In genomic region chr1:10901091-10901893, GRCh38 we compare ENCODE assay signal across 1 cellular context.
TF ChIP-seq lines count a peak whose summit lies in the region.

No MANE protein-coding gene starts in this region.

TF ChIP-seq in HEK293, 187 proteins besides CTCF, POLR2A, EP300 and RAD21 (continued from another document):
- TF ChIP-seq PATZ1 (tag by site-specific recombination; IDR thresholded peaks at IDR 0.05) (peak; percentile 58), ZBTB11 (tag by site-specific recombination; conservative IDR thresholded peaks at IDR 0.05; ENCODE audit: low read depth) (no peak), FEZF1 (tag by site-specific recombination; IDR thresholded peaks at IDR 0.05) (no peak), SETDB1 (IDR thresholded peaks at IDR 0.05; ENCODE audit: insufficient read length, low read length) (no peak), ZNF214 (tag by site-specific recombination; IDR thresholded peaks at IDR 0.05; ENCODE audit: borderline replicate concordance) (no peak), ZNF10 (tag by site-specific recombination; IDR thresholded peaks at IDR 0.05) (no peak), HIC1 (tag by site-specific recombination; IDR thresholded peaks at IDR 0.05) (peak; percentile 80; the same call in 1 of the 2 replicates), ZNF335 (tag by site-specific recombination; conservative IDR thresholded peaks at IDR 0.05) (peak; percentile 57), ZIC2 (tag by site-specific recombination; IDR thresholded peaks at IDR 0.05) (peak; percentile 89), KLF17 (tag by site-specific recombination; IDR thresholded peaks at IDR 0.05) (peak; percentile 20; the same call in 1 of the 2 replicates), ZNF354C (tag by site-specific recombination; IDR thresholded peaks at IDR 0.05; ENCODE audit: borderline replicate concordance, low read depth) (no peak), WT1 (tag by site-specific recombination; IDR thresholded peaks at IDR 0.05) (no peak), GLIS1 (tag by site-specific recombination; IDR thresholded peaks at IDR 0.05) (peak; percentile 67), KLF1 (tag by site-specific recombination; IDR thresholded peaks at IDR 0.05) (0 out of 2 replicates have a peak, but pooled peaks have one; percentile 42), SP7 (tag by site-specific recombination; IDR thresholded peaks at IDR 0.05) (peak; percentile 88), IKZF3 (tag by site-specific recombination; IDR thresholded peaks at IDR 0.05) (no peak), ZNF639 (tag by site-specific recombination; IDR thresholded peaks at IDR 0.05) (no peak), ZNF112 (tag by site-specific recombination; IDR thresholded peaks at IDR 0.05) (no peak), KLF9 (tag by site-specific recombination; IDR thresholded peaks at IDR 0.05; ENCODE audit: low read depth) (0 out of 2 replicates have a peak, but pooled peaks have one; percentile 15), ZFHX2 (tag by site-specific recombination; conservative IDR thresholded peaks at IDR 0.05) (peak; percentile 90)
